In genomic region chr1:32393832-32394140, GRCh38 we compare ENCODE assay signal across 8 cellular contexts. TPM values are rescaled to one million over a fixed set of nuclear protein-coding genes. Genes with fewer than 3 reads are reported as not detected.
DNase-seq lines count a peak whose midpoint lies in the region; ATAC-seq and TF ChIP-seq lines count a peak whose summit lies in the region.

No MANE protein-coding gene starts in this region.

- intact Hi-C loops in thyroid gland (cut with DNase I), result loop anchor here (10.0 kb wide), 1 partner anchor 169 kb away; the partner anchor contains the start of genes EIF3I and TMEM234

- H3K4me3 ChIP-seq in mononuclear cell (ENCODE audit: low read length) (peak overlapping the region; percentile 67), thyroid gland (replicated peaks in 1 of 3) (peak overlapping the region; percentile 50 to 94 (median 78))

- H3K36me3 ChIP-seq in thyroid gland, result peaks cover 0 to 17% of the 10 kb centered on the region in 2 donors

- ATAC-seq in HG02852 (IDR thresholded peaks at IDR 0.05; ENCODE audit: unreplicated experiment) (peak; percentile 4), SK-N-SH treated with all-trans-retinoic acid at 6 μM for 48 hours (peak; percentile 35)

- TF ChIP-seq CTCF in thyroid gland (IDR thresholded peaks at IDR 0.05), result no peak

- DNase-seq in DMS79 treated with DMSO at 0.1 percent for 48 hours (lab: John Stamatoyannopoulos, UW) (peak; percentile 14), DMS79 (lab: John Stamatoyannopoulos, UW) (no peak), dermis blood vessel endothelial cell (peak; percentile 61), thyroid gland (peak; percentile 53 to 59), NCI-H1417 treated with DMSO at 0.1 percent for 48 hours (lab: John Stamatoyannopoulos, UW) (no peak)

- H3K4me1 ChIP-seq in mononuclear cell (ENCODE audit: insufficient read depth, low read length) (peaks cover 51% of the 10 kb centered on the region), thyroid gland (peaks cover 19 to 27% of the 10 kb centered on the region in 2 donors)

- H3K27ac ChIP-seq in thyroid gland, result peak overlapping the region; percentile 78 to 93 (median 91)

- no peak for TF ChIP-seq POLR2A in thyroid gland (IDR thresholded peaks at IDR 0.05)

- WGBS in thyroid gland, 2 donors, result 2 to 3% methylated on average over 12 to 15 of the region's 15 CpGs

- H3K9me3 ChIP-seq in mononuclear cell (ENCODE audit: low read depth, low read length) (no peaks in the 10 kb centered on the region), thyroid gland (no peaks in the 10 kb centered on the region)

- H3K27me3 ChIP-seq in mononuclear cell (ENCODE audit: insufficient read depth, low read length), result no peaks in the 10 kb centered on the region
- H3K27me3 ChIP-seq in thyroid gland, result no peaks in the 10 kb centered on the region

TF ChIP-seq in SK-N-SH treated with all-trans-retinoic acid at 6 μM for 48 hours, 23 proteins besides CTCF, POLR2A, EP300 and RAD21:
- TF ChIP-seq SNAI2 (CRISPR knock-in tag; IDR thresholded peaks at IDR 0.05), result no peak
- 0 out of 2 replicates have a peak, but pooled peaks have one; percentile 56 for TF ChIP-seq GLIS3 (CRISPR knock-in tag; IDR thresholded peaks at IDR 0.05)
- TF ChIP-seq RARB (CRISPR knock-in tag; IDR thresholded peaks at IDR 0.05), result no peak
- no peak for TF ChIP-seq TOX (CRISPR knock-in tag; IDR thresholded peaks at IDR 0.05; ENCODE audit: borderline replicate concordance)
- TF ChIP-seq ZNF70 (CRISPR knock-in tag; IDR thresholded peaks at IDR 0.05), result no peak
TF ChIP-seq in SK-N-SH treated with all-trans-retinoic acid at 6 μM for 48 hours: peak in this region for 1.

RNA-seq across cellular contexts. Expression of gene BSDC1, which starts 0.5 kb away (rescaled TPM):
- total RNA-seq in dermis blood vessel endothelial cell (61.5 and 75.7 TPM in 2 replicates), mononuclear cell (134 TPM), thyroid gland (100 to 1,000 TPM in 3 of 4 donors, 10 to 100 TPM in 1; 93.0 to 132 (median 101) TPM)

RNA-seq across cellular contexts. Expression of gene TSSK3, which starts 31.4 kb away (rescaled TPM):
- total RNA-seq in dermis blood vessel endothelial cell (0.14 TPM in 1 of 2 replicates, not detected in the other), mononuclear cell (not detected), thyroid gland (1 to 10 TPM; 1.2 to 6.0 (median 2.9) TPM)

RNA-seq across cellular contexts. Expression of gene FAM229A, which starts 31.5 kb away (rescaled TPM):
- total RNA-seq in dermis blood vessel endothelial cell, result 0.88 and 2.0 TPM in 2 replicates
- 11.5 TPM for total RNA-seq in mononuclear cell
- total RNA-seq in thyroid gland, result 10 to 100 TPM in 1 of 4 donors, 1 to 10 TPM in 3; 5.1 to 20.0 (median 7.4) TPM

RNA-seq across cellular contexts. Expression of gene MARCKSL1, which starts 57.8 kb away (rescaled TPM):
- total RNA-seq in dermis blood vessel endothelial cell (129 and 147 TPM in 2 replicates), mononuclear cell (39.9 TPM), thyroid gland (10 to 100 TPM; 62.1 to 97.3 (median 70.6) TPM)

Comparison
In these comparisons a context has a peak if more than half of its experiments do, and no peak if none do; other contexts are left out.
1. DNase-seq: peak in DMS79 treated with DMSO at 0.1 percent for 48 hours (single experiment), dermis blood vessel endothelial cell (single experiment) and thyroid gland (2 of 2); none in DMS79 (single experiment) and NCI-H1417 treated with DMSO at 0.1 percent for 48 hours (single experiment).